In the genomic region with DNA sequence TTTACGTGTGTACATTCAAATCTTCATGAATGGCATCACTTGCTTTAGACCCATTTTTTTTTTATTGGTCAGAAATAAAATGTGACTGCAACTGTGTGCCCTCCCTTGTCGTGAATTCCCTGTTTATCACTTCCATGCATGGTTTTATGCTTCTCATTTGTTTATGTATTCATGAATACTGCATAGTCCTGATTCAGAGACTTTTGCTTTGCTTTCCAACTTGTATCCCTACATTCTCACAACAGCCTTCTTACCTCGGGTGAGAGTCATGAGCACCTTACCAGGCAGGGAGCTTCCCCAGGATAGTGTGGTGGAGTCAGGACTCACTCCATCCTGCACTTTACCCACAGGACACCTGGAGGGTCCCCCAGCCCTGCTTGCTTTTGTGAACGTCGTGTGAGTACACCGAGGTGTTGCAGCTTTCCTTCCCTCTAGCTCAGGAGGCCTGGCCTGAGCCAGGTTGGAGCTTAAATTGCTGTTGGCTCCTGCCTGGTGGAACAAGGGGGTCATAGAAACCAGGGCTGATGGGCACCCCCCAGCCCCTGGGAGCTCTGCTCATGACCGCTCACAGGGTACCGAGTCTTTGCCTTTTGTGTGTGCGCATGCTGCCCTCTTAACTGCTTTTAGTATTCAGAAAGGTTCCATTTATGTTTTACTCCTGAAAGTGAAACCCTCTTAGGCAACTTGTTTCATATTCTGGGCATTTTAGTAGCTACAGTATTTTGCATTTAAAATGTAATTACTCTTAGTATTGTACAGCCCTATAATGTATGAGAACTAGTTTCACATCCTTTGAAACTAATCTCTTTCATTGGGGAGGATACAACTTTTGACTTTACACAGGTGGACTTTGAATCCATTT, we compare ENCODE assay signal across 9 cellular contexts.
A peak's percentile ranks its signal among the peaks of the same experiment; 100 is the strongest.
DNase-seq lines count a peak whose midpoint lies in the region; ATAC-seq and TF ChIP-seq lines count a peak whose summit lies in the region.
"Had no signal": no experiment of that assay in that cellular context is flagged by ENCODE, and none has a peak within 500 bp of the region (broad histone marks: within the 10 kb centered on the region; RNA-seq: fewer than 3 reads in every experiment).

No MANE protein-coding gene starts in this region.

- intact Hi-C loops in naive thymus-derived CD4-positive, alpha-beta T cell (cut with micrococcal nuclease) = loop anchor here (1.0 to 5.0 kb wide), 4 partner anchors 66 to 236 kb away; no protein-coding TSS in a partner anchor
- intact Hi-C loops in ascending aorta (cut with DNase I) = loop anchor here (1.0 kb wide), 1 partner anchor 66 kb away; no protein-coding TSS in a partner anchor

- peaks cover 0 to 55% (median 6%) of the 10 kb centered on the region in 3 experiments for H3K36me3 ChIP-seq in naive thymus-derived CD4-positive, alpha-beta T cell (ENCODE audit: control insufficient read depth in 2 of 3, insufficient read depth in 3 of 3, low read length in 3 of 3)
- H3K36me3 ChIP-seq in ascending aorta = peaks cover 57 to 80% of the 10 kb centered on the region in 2 donors

- H3K4me3 ChIP-seq in naive thymus-derived CD4-positive, alpha-beta T cell (ENCODE audit: low read length) = no peak overlapping the region
- H3K4me3 ChIP-seq in ascending aorta = no peak overlapping the region

- no peak for DNase-seq in naive thymus-derived CD4-positive, alpha-beta T cell
- DNase-seq in NCI-H82 (lab: John Stamatoyannopoulos, UW) (no peak), ascending aorta (ENCODE audit: low spot score in 2 of 2) (no peak), pons (ENCODE audit: low spot score) (no peak)
- no peak for DNase-seq in activated CD8-positive, alpha-beta memory T cell treated with anti-CD3 and anti-CD28 coated beads, Interleukin-2, amount 50 U/mL, for 4 hours

- H3K4me1 ChIP-seq in naive thymus-derived CD4-positive, alpha-beta T cell (ENCODE audit: control insufficient read depth in 2 of 2, insufficient read depth in 2 of 2, low read length in 2 of 2) = no peaks in the 10 kb centered on the region
- peaks cover 0 to 3% of the 10 kb centered on the region in 2 donors for H3K4me1 ChIP-seq in ascending aorta

- H3K27me3 ChIP-seq in naive thymus-derived CD4-positive, alpha-beta T cell (ENCODE audit: control insufficient read depth in 2 of 2, insufficient read depth in 2 of 2, low read length in 2 of 2) = no peaks in the 10 kb centered on the region
- H3K27me3 ChIP-seq in ascending aorta = no peaks in the 10 kb centered on the region

- H3K27ac ChIP-seq in VCaP = peak overlapping the region; percentile 47; the same call in 1 of the 2 replicates
- H3K27ac ChIP-seq in naive thymus-derived CD4-positive, alpha-beta T cell (ENCODE audit: low read depth, low read length) = no peak overlapping the region
- no peak overlapping the region for H3K27ac ChIP-seq in ascending aorta

- no peak overlapping the region for H3K4me3 Mint-ChIP-seq in naive thymus-derived CD4-positive, alpha-beta T cell
- H3K4me3 Mint-ChIP-seq: neural crest cell had no signal

- H3K9me3 Mint-ChIP-seq in naive thymus-derived CD4-positive, alpha-beta T cell = no peaks in the 10 kb centered on the region
- H3K9me3 Mint-ChIP-seq: neural crest cell had no signal

- no peaks in the 10 kb centered on the region for H3K9me3 ChIP-seq in naive thymus-derived CD4-positive, alpha-beta T cell (ENCODE audit: control insufficient read depth in 2 of 3, low read length in 3 of 3)
- H3K9me3 ChIP-seq in ascending aorta = no peaks in the 10 kb centered on the region

- CTCF ChIA-PET in naive thymus-derived CD4-positive, alpha-beta T cell (lab: Charles Lee) = interaction anchor here (0.5 to 5.7 kb wide), 15 partner anchors 9 to 237 kb away, joined by 3 to 60 read pairs (median 4); a partner anchor contains a TSS

- peak overlapping the region in 7 of 9 donors; percentile 55 to 93 (median 82) for H3K27ac Mint-ChIP-seq in naive thymus-derived CD4-positive, alpha-beta T cell

- no peaks in the 10 kb centered on the region for H3K27me3 Mint-ChIP-seq in naive thymus-derived CD4-positive, alpha-beta T cell

- peak; percentile 49 for ATAC-seq in GM18505 (IDR thresholded peaks at IDR 0.05; ENCODE audit: unreplicated experiment)
- peak; percentile 39 for ATAC-seq in GM19467 (IDR thresholded peaks at IDR 0.05; ENCODE audit: unreplicated experiment)
- no peak for ATAC-seq in naive thymus-derived CD4-positive, alpha-beta T cell

- H3K4me1 Mint-ChIP-seq in naive thymus-derived CD4-positive, alpha-beta T cell = peaks cover 0 to 18% (median 0%) of the 10 kb centered on the region in 7 donors

- no peak for TF ChIP-seq POLR2A in GM18505 (IDR thresholded peaks at IDR 0.05; ENCODE audit: borderline replicate concordance, extremely low read depth, insufficient read depth, insufficient read length)

- H3K36me3 Mint-ChIP-seq in naive thymus-derived CD4-positive, alpha-beta T cell = peaks cover under 1 to 32% (median 8%) of the 10 kb centered on the region in 5 donors

- TF ChIP-seq CTCF in VCaP (conservative IDR thresholded peaks at IDR 0.05) = no peak; the same call in none of the 2 replicates
- no peak for TF ChIP-seq CTCF in ascending aorta (IDR thresholded peaks at IDR 0.05)

- POLR2A ChIA-PET in naive thymus-derived CD4-positive, alpha-beta T cell (lab: Charles Lee) = interaction anchor here (0.7 to 3.2 kb wide), 4 partner anchors 66 to 332 kb away, joined by 4 to 15 read pairs (median 5); a partner anchor contains a TSS
